Comparison of ENCODE assay signal across 19 cellular contexts in genomic region chr16:27980919-27981670, GRCh38.
A peak's percentile ranks its signal among the peaks of the same experiment; 100 is the strongest.
DNase-seq lines count a peak whose midpoint lies in the region; ATAC-seq, FAIRE-seq and TF ChIP-seq lines count a peak whose summit lies in the region.
"Had no signal": no experiment of that assay in that cellular context is flagged by ENCODE, and none has a peak within 500 bp of the region (broad histone marks: within the 10 kb centered on the region; RNA-seq: fewer than 3 reads in every experiment).

No MANE protein-coding gene starts in this region.

- no peaks in the 10 kb centered on the region for H4K20me1 ChIP-seq in hepatocyte (ENCODE audit: insufficient read depth, poor library complexity, severe bottlenecking)
- no peaks in the 10 kb centered on the region for H4K20me1 ChIP-seq in HepG2 (ENCODE audit: insufficient read depth, low read length)
- H4K20me1 ChIP-seq: BLaER1 treated with 17β-estradiol and CSF1 and Interleukin-3, amounts not matched to agents 10 nM and 100 nM had no signal

- DNase-seq in Right ventricle myocardium superior, result no peak
- no peak for DNase-seq in right atrium auricular region (ENCODE audit: low spot score)
- peak; percentile 78 for DNase-seq in NCI-H69 (lab: John Stamatoyannopoulos, UW)
- DNase-seq in medulla oblongata (ENCODE audit: extremely low spot score), result peak; percentile 7
- DNase-seq in hepatocyte (ENCODE audit: low spot score), result no peak
- no peak for DNase-seq in CD1c-positive myeloid dendritic cell (ENCODE audit: extremely low spot score)
- no peak for DNase-seq in HepG2 (ENCODE audit: low spot score)
- no peak for DNase-seq in stimulated activated CD4-positive, alpha-beta T cell treated with anti-CD3 and anti-CD28 coated beads, Interleukin-4, amount 100 ng/mL, for 24 hours
- DNase-seq: activated CD8-positive, alpha-beta memory T cell treated with anti-CD3 and anti-CD28 coated beads, Interleukin-2, amount 50 U/mL, for 48 hours; H9; NCI-H1436 treated with DMSO at 0.1 percent for 48 hours; pancreas; T-helper 2 cell; uterus had no signal

- H3K4me1 ChIP-seq in right atrium auricular region (peaks cover 0 to 19% of the 10 kb centered on the region in 2 donors), hepatocyte (ENCODE audit: insufficient read depth) (no peaks in the 10 kb centered on the region), HepG2 (ENCODE audit: insufficient read depth, low read length) (no peaks in the 10 kb centered on the region)
- H3K4me1 ChIP-seq: BLaER1 treated with 17β-estradiol and CSF1 and Interleukin-3, amounts not matched to agents 10 nM and 100 nM; pancreas; uterus had no signal

- TF ChIP-seq EP300 in HepG2 (IDR thresholded peaks at IDR 0.05; ENCODE audit: low read depth in 2 of 2, low read length in 2 of 2) (no peak), HepG2 (CRISPR knock-in tag; IDR thresholded peaks at IDR 0.05; ENCODE audit: borderline replicate concordance) (no peak)

- H3K27me3 ChIP-seq in right atrium auricular region (no peaks in the 10 kb centered on the region), hepatocyte (no peaks in the 10 kb centered on the region), HepG2 (ENCODE audit: control insufficient read depth in 1 of 2, insufficient read depth in 2 of 2, low read length in 2 of 2) (peaks cover 0 to 8% of the 10 kb centered on the region in 2 experiments; a peak in 2 of 5 replicates)
- H3K27me3 ChIP-seq: BLaER1 treated with 17β-estradiol and CSF1 and Interleukin-3, amounts not matched to agents 10 nM and 100 nM; pancreas; uterus had no signal

- H2AFZ ChIP-seq in hepatocyte (no peak overlapping the region), HepG2 (ENCODE audit: low read length) (no peak overlapping the region)

- no peak for FAIRE-seq in HepG2 (lab: Jason Lieb, UNC)
- FAIRE-seq: D721Med, pancreas, RCC 7860 had no signal

- no peak for TF ChIP-seq POLR2A in HepG2 (IDR thresholded peaks at IDR 0.05; ENCODE audit: insufficient read depth in 1 of 2, low read depth in 2 of 2, low read length in 2 of 2)

- no peaks in the 10 kb centered on the region for H3K36me3 ChIP-seq in right atrium auricular region
- no peaks in the 10 kb centered on the region for H3K36me3 ChIP-seq in hepatocyte (replicated peaks; ENCODE audit: insufficient read depth, low read depth)
- H3K36me3 ChIP-seq in HepG2 (replicated peaks in 1 of 2; ENCODE audit: control insufficient read depth in 1 of 2, insufficient read depth in 2 of 2, low read length in 2 of 2), result no peaks in the 10 kb centered on the region
- H3K36me3 ChIP-seq: BLaER1 treated with 17β-estradiol and CSF1 and Interleukin-3, amounts not matched to agents 10 nM and 100 nM; pancreas; uterus; WERI-Rb-1 had no signal

- H3K27ac ChIP-seq in right atrium auricular region (peak overlapping the region in 1 of 2 donors; percentile 64), hepatocyte (no peak overlapping the region), HepG2 (ENCODE audit: extremely low read length, insufficient read depth, low read length) (no peak overlapping the region)
- H3K27ac ChIP-seq: BLaER1 treated with 17β-estradiol and CSF1 and Interleukin-3, amounts not matched to agents 10 nM and 100 nM; pancreas; uterus; WERI-Rb-1 had no signal

- H3K4me3 ChIP-seq in right atrium auricular region (no peak overlapping the region), hepatocyte (no peak overlapping the region), HepG2 (replicated peaks in 1 of 3; ENCODE audit: insufficient read depth in 1 of 3, low read depth in 2 of 3, low read length in 3 of 3) (no peak overlapping the region)
- H3K4me3 ChIP-seq: BLaER1 treated with 17β-estradiol and CSF1 and Interleukin-3, amounts not matched to agents 10 nM and 100 nM; pancreas; uterus had no signal

- WGBS in hepatocyte (ENCODE audit: low lambda C conversion rate, missing lambda C conversion rate), result 68% methylated on average over 9 of the region's 9 CpGs
- WGBS in HepG2 (ENCODE audit: low lambda C conversion rate), result 20% methylated on average over 9 of the region's 9 CpGs

- POLR2A ChIA-PET in HepG2 (lab: Yijun Ruan, JAX), result no interaction called here

- CTCF ChIA-PET in HepG2 (lab: Yijun Ruan, JAX; ENCODE audit: low intra/inter-chr PET ratio, low total read pairs), result no interaction called here

- H3K4me2 ChIP-seq in hepatocyte (no peak overlapping the region), HepG2 (ENCODE audit: low read depth, low read length) (no peak overlapping the region)
- H3K4me2 ChIP-seq: BLaER1 treated with 17β-estradiol and CSF1 and Interleukin-3, amounts not matched to agents 10 nM and 100 nM had no signal

- H3K9me2 ChIP-seq in hepatocyte (replicated peaks; ENCODE audit: insufficient read depth), result no peaks in the 10 kb centered on the region

- H3K9ac ChIP-seq in HepG2 (ENCODE audit: insufficient read depth, low read depth, low read length), result no peak overlapping the region
- H3K9ac ChIP-seq: BLaER1 treated with 17β-estradiol and CSF1 and Interleukin-3, amounts not matched to agents 10 nM and 100 nM had no signal

- H3K9me3 ChIP-seq in right atrium auricular region (no peaks in the 10 kb centered on the region), hepatocyte (ENCODE audit: low read depth) (no peaks in the 10 kb centered on the region), HepG2 (ENCODE audit: low read length) (no peaks in the 10 kb centered on the region)
- H3K9me3 ChIP-seq: BLaER1 treated with 17β-estradiol and CSF1 and Interleukin-3, amounts not matched to agents 10 nM and 100 nM; pancreas; uterus had no signal

- BruUV-seq in HepG2 (replicated peaks; lab: Mats Ljungman, UMichigan), result no TSS peak

- no peak for TF ChIP-seq CTCF in right atrium auricular region (IDR thresholded peaks at IDR 0.05)
- TF ChIP-seq CTCF in hepatocyte (IDR thresholded peaks at IDR 0.05; ENCODE audit: poor library complexity), result no peak
- TF ChIP-seq CTCF in HepG2 (CRISPR knock-in tag; IDR thresholded peaks at IDR 0.05), result no peak

- H3K79me2 ChIP-seq in hepatocyte, result no peaks in the 10 kb centered on the region
- no peaks in the 10 kb centered on the region for H3K79me2 ChIP-seq in HepG2 (ENCODE audit: insufficient read depth, low read length)

- intact Hi-C loops in Right ventricle myocardium superior (cut with DNase I) (no loop called here), HepG2 (cut with micrococcal nuclease; ENCODE audit: unreplicated experiment) (no loop called here)

- no peak for TF ChIP-seq RAD21 in HepG2 (CRISPR knock-in tag; IDR thresholded peaks at IDR 0.05)

- ATAC-seq in Right ventricle myocardium superior (ENCODE audit: poor library complexity), result peak; percentile 54
- no peak for ATAC-seq in HepG2
- ATAC-seq: natural killer cell treated with Interleukin-12 subunit alpha and Interleukin-12 subunit beta and Interleukin-15 and Interleukin-18, amount 100 ng/mL, for 72 hours; pancreas had no signal

- in situ Hi-C loops in HepG2 (cut with HindIII; ENCODE audit: extremely low pct_ligation_motif_present, low pct_unique_long_range_greater_than_20kb), result no loop called here

TF ChIP-seq in HepG2, 621 proteins besides CTCF, POLR2A, EP300 and RAD21:
- no peak for TF ChIP-seq HDAC2 (CRISPR knock-in tag; IDR thresholded peaks at IDR 0.05)
- TF ChIP-seq ZFP37 (CRISPR knock-in tag; IDR thresholded peaks at IDR 0.05; ENCODE audit: borderline replicate concordance), result no peak
- no peak for TF ChIP-seq MED13 (CRISPR knock-in tag; IDR thresholded peaks at IDR 0.05)
- TF ChIP-seq MAFG (CRISPR knock-in tag; IDR thresholded peaks at IDR 0.05), result no peak
- TF ChIP-seq REPIN1 (CRISPR knock-in tag; IDR thresholded peaks at IDR 0.05; ENCODE audit: borderline replicate concordance, low read depth), result no peak
- TF ChIP-seq ZSCAN25 (CRISPR knock-in tag; IDR thresholded peaks at IDR 0.05), result no peak
- no peak for TF ChIP-seq NONO (IDR thresholded peaks at IDR 0.05)
- no peak for TF ChIP-seq NONO (CRISPR knock-in tag; conservative IDR thresholded peaks at IDR 0.05)
- no peak for TF ChIP-seq NR0B2 (CRISPR knock-in tag; IDR thresholded peaks at IDR 0.05)
- TF ChIP-seq MTA3 (CRISPR knock-in tag; IDR thresholded peaks at IDR 0.05), result no peak
- TF ChIP-seq ZNF460 (CRISPR knock-in tag; IDR thresholded peaks at IDR 0.05; ENCODE audit: borderline replicate concordance), result no peak
- TF ChIP-seq ZBTB33 (CRISPR knock-in tag; IDR thresholded peaks at IDR 0.05), result no peak
- no peak for TF ChIP-seq NKX3-1 (CRISPR knock-in tag; IDR thresholded peaks at IDR 0.05)
- TF ChIP-seq SYNCRIP (IDR thresholded peaks at IDR 0.05; ENCODE audit: insufficient read depth, low read depth, low read length), result no peak

Comparison
In these comparisons a context has a peak if more than half of its experiments do, and no peak if none do; other contexts are left out.
1. DNase-seq: peak in NCI-H69 (single experiment) and medulla oblongata (single experiment); none in Right ventricle myocardium superior (single experiment), right atrium auricular region (single experiment), hepatocyte (single experiment), CD1c-positive myeloid dendritic cell (single experiment), HepG2 (single experiment) and stimulated activated CD4-positive, alpha-beta T cell treated with anti-CD3 and anti-CD28 coated beads, Interleukin-4, amount 100 ng/mL, for 24 hours (single experiment).